ENCODE assay signal across 8 cellular contexts in genomic region chr4:187606581-187606980, GRCh38.
DNase-seq lines count a peak whose midpoint lies in the region; ATAC-seq and TF ChIP-seq lines count a peak whose summit lies in the region.

No MANE protein-coding gene starts in this region.

- DNase-seq in heart left ventricle (peak in 1 of 5 donors; percentile 34), Right ventricle myocardium inferior (ENCODE audit: missing footprints) (no peak), PC-3 (peak; percentile 64), epithelial cell of prostate (ENCODE audit: low read depth, low spot score) (no peak), nephron progenitor cell (peak; percentile 44)

- no peaks in the 10 kb centered on the region for H3F3A ChIP-seq in PC-3 (ENCODE audit: low read length, unreplicated experiment)

- H4K20me1 ChIP-seq in PC-3 (ENCODE audit: low read length) = no peaks in the 10 kb centered on the region

- peaks cover 15% of the 10 kb centered on the region for H3K4me1 Mint-ChIP-seq in nephron progenitor cell
- no peaks in the 10 kb centered on the region for H3K4me1 Mint-ChIP-seq in activated T-helper 17 cell treated with anti-CD3 and anti-CD28 coated beads, Interleukin-2, amount 50 U/mL, for 72 hours

- peak; percentile 70 to 87 (median 83) for TF ChIP-seq CTCF in heart left ventricle (IDR thresholded peaks at IDR 0.05)
- peak; percentile 81 for TF ChIP-seq CTCF in PC-3 (conservative IDR thresholded peaks at IDR 0.05; ENCODE audit: low read depth, low read length)
- peak; percentile 91 for TF ChIP-seq CTCF in nephron progenitor cell (IDR thresholded peaks at IDR 0.05)

- no TSS peak for BruUV-seq in PC-3 (replicated peaks; lab: Mats Ljungman, UMichigan)

- no peak overlapping the region for H3K4me2 ChIP-seq in PC-3 (ENCODE audit: low read length)

- H3K36me3 Mint-ChIP-seq in nephron progenitor cell (ENCODE audit: low read depth) = no peaks in the 10 kb centered on the region
- no peaks in the 10 kb centered on the region for H3K36me3 Mint-ChIP-seq in activated T-helper 17 cell treated with anti-CD3 and anti-CD28 coated beads, Interleukin-2, amount 50 U/mL, for 72 hours (ENCODE audit: low read depth)

- H3K27ac ChIP-seq in heart left ventricle = no peak overlapping the region
- no peak overlapping the region for H3K27ac ChIP-seq in PC-3 (ENCODE audit: low read length)
- H3K27ac ChIP-seq in epithelial cell of prostate = peak overlapping the region; percentile 58

- H3K4me3 ChIP-seq in heart left ventricle (no peak overlapping the region), PC-3 (ENCODE audit: low read length) (no peak overlapping the region)

- H3K27ac Mint-ChIP-seq in nephron progenitor cell = no peak overlapping the region
- H3K27ac Mint-ChIP-seq in activated T-helper 17 cell treated with anti-CD3 and anti-CD28 coated beads, Interleukin-2, amount 50 U/mL, for 72 hours = no peak overlapping the region

- CTCF ChIA-PET in PC-3 (lab: Charles Lee) = no interaction called here

- H3K4me3 Mint-ChIP-seq in nephron progenitor cell = no peak overlapping the region
- no peak overlapping the region for H3K4me3 Mint-ChIP-seq in activated T-helper 17 cell treated with anti-CD3 and anti-CD28 coated beads, Interleukin-2, amount 50 U/mL, for 72 hours

- H3K36me3 ChIP-seq in heart left ventricle (no peaks in the 10 kb centered on the region), PC-3 (ENCODE audit: low read depth, low read length) (no peaks in the 10 kb centered on the region)

- ATAC-seq in heart left ventricle = peak in 1 of 4 donors; percentile 57
- no peak for ATAC-seq in Right ventricle myocardium inferior
- peak; percentile 90 for ATAC-seq in HG02759 (IDR thresholded peaks at IDR 0.05; ENCODE audit: unreplicated experiment)
- peak; percentile 60 for ATAC-seq in PC-3
- no peak for ATAC-seq in activated T-helper 17 cell treated with anti-CD3 and anti-CD28 coated beads, Interleukin-2, amount 50 U/mL, for 72 hours (replicated peaks)
- ATAC-seq in HG03457 (IDR thresholded peaks at IDR 0.05; ENCODE audit: unreplicated experiment) = no peak

- intact Hi-C loops in heart left ventricle (cut with DNase I) (loop anchor here in 9 of 10 donors (5.0 to 10.0 kb wide), 5 partner anchors 882 to 1598 kb away; partner anchors contain the start of gene FAT1 (in 1 of the 9)), Right ventricle myocardium inferior (cut with DNase I) (loop anchor here (5.0 kb wide), 1 partner anchor 1596 kb away; no protein-coding TSS in a partner anchor), PC-3 (cut with micrococcal nuclease) (loop anchor here (5.0 kb wide), 1 partner anchor 879 kb away; no protein-coding TSS in a partner anchor)

- H3K27me3 ChIP-seq in heart left ventricle (peaks cover 0 to 12% (median 0%) of the 10 kb centered on the region in 9 donors), PC-3 (ENCODE audit: low read length) (no peaks in the 10 kb centered on the region)

- no peaks in the 10 kb centered on the region for H3K9me2 ChIP-seq in PC-3 (replicated peaks; ENCODE audit: low read length)

- TF ChIP-seq POLR2A in heart left ventricle (IDR thresholded peaks at IDR 0.05) = no peak

- no peak overlapping the region for H2AFZ ChIP-seq in PC-3 (ENCODE audit: low read length)

- H3K9me3 Mint-ChIP-seq in nephron progenitor cell = peaks cover 5% of the 10 kb centered on the region
- peaks cover 4% of the 10 kb centered on the region for H3K9me3 Mint-ChIP-seq in activated T-helper 17 cell treated with anti-CD3 and anti-CD28 coated beads, Interleukin-2, amount 50 U/mL, for 72 hours

- POLR2A ChIA-PET in PC-3 (lab: Charles Lee; ENCODE audit: unreplicated experiment) = no interaction called here

- 22 to 29% (median 28%) methylated on average over 1 of the region's 1 CpG for WGBS in heart left ventricle, 4 donors

- no peak overlapping the region for H3K9ac ChIP-seq in PC-3 (ENCODE audit: low read length)

- peaks cover 3% of the 10 kb centered on the region for H3K27me3 Mint-ChIP-seq in nephron progenitor cell (ENCODE audit: low read depth, poor library complexity)
- H3K27me3 Mint-ChIP-seq in activated T-helper 17 cell treated with anti-CD3 and anti-CD28 coated beads, Interleukin-2, amount 50 U/mL, for 72 hours = no peaks in the 10 kb centered on the region

- peaks cover 0 to 15% (median 0%) of the 10 kb centered on the region in 12 donors for H3K4me1 ChIP-seq in heart left ventricle
- H3K4me1 ChIP-seq in PC-3 (ENCODE audit: insufficient read depth, low read length) = peaks cover 16% of the 10 kb centered on the region

- no peaks in the 10 kb centered on the region for H3K9me3 ChIP-seq in heart left ventricle
- no peaks in the 10 kb centered on the region for H3K9me3 ChIP-seq in PC-3 (ENCODE audit: low read length)

- no peaks in the 10 kb centered on the region for H3K79me2 ChIP-seq in PC-3 (ENCODE audit: low read length)

Comparison
In these comparisons a context has a peak if more than half of its experiments do, and no peak if none do; other contexts are left out.
1. ATAC-seq: peak in HG02759 (single experiment) and PC-3 (single experiment); none in Right ventricle myocardium inferior (single experiment), activated T-helper 17 cell treated with anti-CD3 and anti-CD28 coated beads, Interleukin-2, amount 50 U/mL, for 72 hours (single experiment) and HG03457 (single experiment).
2. DNase-seq: peak in PC-3 (single experiment) and nephron progenitor cell (single experiment); none in Right ventricle myocardium inferior (single experiment) and epithelial cell of prostate (single experiment).
3. Peak in every context shown above with its lines, with median percentiles within 50 percentile points of each other: CTCF ChIP-seq.